ENCODE assay signal across 1 cellular context in genomic region chr20:54197621-54198604, GRCh38.
TF ChIP-seq lines count a peak whose summit lies in the region.

No MANE protein-coding gene starts in this region.

TF ChIP-seq in GM23338, 12 proteins besides CTCF, POLR2A, EP300 and RAD21 (continued from another document):
- TF ChIP-seq ZNF462 (CRISPR knock-in tag; IDR thresholded peaks at IDR 0.05), result no peak
